Comparison of ENCODE assay signal across 10 cellular contexts in genomic region chr10:43076311-43076875, GRCh38. TPM values are rescaled to one million over a fixed set of nuclear protein-coding genes. Genes with fewer than 3 reads are reported as not detected.
DNase-seq lines count a peak whose midpoint lies in the region; ATAC-seq and TF ChIP-seq lines count a peak whose summit lies in the region.
"Had no signal": no experiment of that assay in that cellular context is flagged by ENCODE, and none has a peak within 500 bp of the region (broad histone marks: within the 10 kb centered on the region; RNA-seq: fewer than 3 reads in every experiment).

No MANE protein-coding gene starts in this region.

- H3K36me3 ChIP-seq in GM23248 (ENCODE audit: low read depth) (no peaks in the 10 kb centered on the region), Panc1 (ENCODE audit: control insufficient read depth, insufficient read depth, low read length) (no peaks in the 10 kb centered on the region), psoas muscle (ENCODE audit: insufficient read depth in 1 of 2, low read depth in 1 of 2) (no peaks in the 10 kb centered on the region)

- no peak overlapping the region for H3K27ac Mint-ChIP-seq in glutamatergic neuron (ENCODE audit: unreplicated experiment)
- H3K27ac Mint-ChIP-seq: activated naive CD4-positive, alpha-beta T cell treated with anti-CD3 and anti-CD28 coated beads, Interleukin-2, amount 50 U/mL, for 72 hours had no signal

- H4K20me1 ChIP-seq in GM23248 (ENCODE audit: insufficient read depth), result no peaks in the 10 kb centered on the region

- no peaks in the 10 kb centered on the region for H3K4me1 ChIP-seq in GM23248 (ENCODE audit: insufficient read depth)
- H3K4me1 ChIP-seq in Panc1 (ENCODE audit: control insufficient read depth, insufficient read depth, low read length), result peaks cover 9% of the 10 kb centered on the region
- peaks cover 4% of the 10 kb centered on the region for H3K4me1 ChIP-seq in psoas muscle

- peaks cover 8% of the 10 kb centered on the region for H3K4me1 Mint-ChIP-seq in glutamatergic neuron (ENCODE audit: low read depth, unreplicated experiment)

- CTCF ChIA-PET in Panc1 (lab: Charles Lee), result interaction anchor here (0.6 to 1.3 kb wide), 5 partner anchors 9 to 689 kb away, joined by 4 to 7 read pairs (median 4); no protein-coding TSS in a partner anchor

- peaks cover 25% of the 10 kb centered on the region for H3K27me3 Mint-ChIP-seq in glutamatergic neuron (ENCODE audit: unreplicated experiment)

- H2AFZ ChIP-seq in GM23248, result no peak overlapping the region

- H3K4me3 Mint-ChIP-seq in glutamatergic neuron (ENCODE audit: unreplicated experiment), result peak overlapping the region; percentile 67

- H3K4me2 ChIP-seq in GM23248 (ENCODE audit: unreplicated experiment), result no peak overlapping the region

- DNase-seq in GM23248 (peak; percentile 20), Panc1 (ENCODE audit: low read depth, low spot score) (no peak), glutamatergic neuron (peak; percentile 68), psoas muscle (peak in 1 of 2 donors; percentile 48), cerebellar cortex (ENCODE audit: low spot score) (no peak)
- no peak for DNase-seq in stimulated activated naive CD4-positive, alpha-beta T cell treated with Interleukin-2 at 50 U/mL for 16 hours (lab: John Stamatoyannopoulos, UW)
- DNase-seq: NCI-H1048 had no signal

- H3K9me3 Mint-ChIP-seq in glutamatergic neuron (ENCODE audit: unreplicated experiment), result peaks cover 8% of the 10 kb centered on the region
- H3K9me3 Mint-ChIP-seq: activated naive CD4-positive, alpha-beta T cell treated with anti-CD3 and anti-CD28 coated beads, Interleukin-2, amount 50 U/mL, for 72 hours had no signal

- H3F3A ChIP-seq in GM23248 (ENCODE audit: insufficient read depth), result no peaks in the 10 kb centered on the region

- intact Hi-C loops in Panc1 (cut with micrococcal nuclease; ENCODE audit: unreplicated experiment) (no loop called here), psoas muscle (cut with DNase I) (no loop called here)

- H3K9ac ChIP-seq in GM23248, result no peak overlapping the region

- ATAC-seq in Panc1 (peak; percentile 61), psoas muscle (peak; percentile 9 to 49 (median 24)), GM18502 (IDR thresholded peaks at IDR 0.05; ENCODE audit: poor library complexity, unreplicated experiment) (no peak), GM21447 (IDR thresholded peaks at IDR 0.05; ENCODE audit: unreplicated experiment) (no peak)

- POLR2A ChIA-PET in Panc1 (lab: Charles Lee), result interaction anchor here (0.6 kb wide), 1 partner anchor 207 kb away, joined by 3 read pairs; no protein-coding TSS in a partner anchor

- no peaks in the 10 kb centered on the region for H3K36me3 Mint-ChIP-seq in glutamatergic neuron (ENCODE audit: unreplicated experiment)
- H3K36me3 Mint-ChIP-seq: activated naive CD4-positive, alpha-beta T cell treated with anti-CD3 and anti-CD28 coated beads, Interleukin-2, amount 50 U/mL, for 72 hours had no signal

- H3K4me3 ChIP-seq in GM23248 (no peak overlapping the region), Panc1 (ENCODE audit: low read depth in 2 of 2, low read length in 2 of 2) (peak overlapping the region; percentile 52 to 55), psoas muscle (peak overlapping the region; percentile 66)

- no peaks in the 10 kb centered on the region for H3K9me2 ChIP-seq in GM23248 (ENCODE audit: insufficient read depth)

- 2 to 6% methylated on average over 13 to 43 of the region's 45 CpGs for WGBS in GM23248 (ENCODE audit: low coverage in 1 of 2, low lambda C conversion rate in 2 of 2, missing lambda C conversion rate in 2 of 2), 2 experiments
- WGBS in psoas muscle, 3 donors, result 1 to 4% (median 3%) methylated on average over 23 to 45 of the region's 45 CpGs

- no peak overlapping the region for H3K27ac ChIP-seq in GM23248
- H3K27ac ChIP-seq in Panc1 (ENCODE audit: low read length), result no peak overlapping the region
- no peak overlapping the region for H3K27ac ChIP-seq in psoas muscle

- H3K27me3 ChIP-seq in GM23248 (replicated peaks; ENCODE audit: insufficient read depth) (peaks cover 32% of the 10 kb centered on the region), Panc1 (ENCODE audit: control insufficient read depth, insufficient read depth, low read length) (no peaks in the 10 kb centered on the region), psoas muscle (ENCODE audit: insufficient read depth in 3 of 3, low read length in 2 of 3) (peaks cover 0 to 62% (median 11%) of the 10 kb centered on the region in 3 donors)

- H3K9me3 ChIP-seq in GM23248 (ENCODE audit: low read depth) (no peaks in the 10 kb centered on the region), Panc1 (ENCODE audit: control insufficient read depth, insufficient read depth, low read depth, low read length) (no peaks in the 10 kb centered on the region), psoas muscle (no peaks in the 10 kb centered on the region)

- in situ Hi-C loops in GM23248 (cut with MboI), result no loop called here
- in situ Hi-C loops in Panc1 (cut with HindIII; ENCODE audit: low pct_unique_long_range_greater_than_20kb, low sequenced_read_pairs), result no loop called here

- BruUV-seq in Panc1 (replicated peaks; lab: Mats Ljungman, UMichigan), result no TSS peak

- no peaks in the 10 kb centered on the region for H3K79me2 ChIP-seq in GM23248 (ENCODE audit: insufficient read depth)

- TF ChIP-seq CTCF in Panc1 (IDR thresholded peaks at IDR 0.05), result no peak; the same call in 1 of the 2 replicates
- no peak for TF ChIP-seq CTCF in glutamatergic neuron (IDR thresholded peaks at IDR 0.05; ENCODE audit: partially characterized antibody, unreplicated experiment)
- TF ChIP-seq CTCF in psoas muscle (IDR thresholded peaks at IDR 0.05), result no peak

RNA-seq across cellular contexts. Expression of gene RET, which starts 0.5 kb away (rescaled TPM):
- total RNA-seq in GM23248 (2014; rRNA removed; shearing (Covaris generic)), result not detected in 2 replicates
- polyA plus RNA-seq in GM23248 (2016; fragmentation: Nextera tagmentation; extraction: Ambion mirVana), result not detected in 2 replicates
- total RNA-seq in Panc1 (2021; ENCODE audit: unreplicated experiment), result 81.1 TPM
- polyA plus RNA-seq in Panc1 (2012; ENCODE audit: insufficient read length), result 134 TPM
- total RNA-seq in glutamatergic neuron (ENCODE audit: unreplicated experiment), result 34.7 TPM
- 1 to 10 TPM in 1 of 4 donors, under 1 TPM in 3; 0.49 to 2.6 (median 0.61) TPM for total RNA-seq in psoas muscle
- polyA plus RNA-seq in psoas muscle, result under 1 TPM; 0.35 to 0.75 (median 0.51) TPM

Comparison
In these comparisons a context has a peak if more than half of its experiments do, and no peak if none do; other contexts are left out.
1. DNase-seq: peak in GM23248 (single experiment) and glutamatergic neuron (single experiment); none in Panc1 (single experiment), cerebellar cortex (single experiment) and stimulated activated naive CD4-positive, alpha-beta T cell treated with Interleukin-2 at 50 U/mL for 16 hours (single experiment).
2. ATAC-seq: peak in Panc1 (single experiment) and psoas muscle (4 of 4); none in GM18502 (single experiment) and GM21447 (single experiment).
3. RNA of gene RET, which starts 0.5 kb away (total RNA-seq): 81.1 TPM in Panc1 (single experiment) and 34.7 TPM in glutamatergic neuron (single experiment); 0.49 to 2.6 TPM in psoas muscle and not detected in GM23248; every median in the first group is over 10 times any median in the second.